ENCODE assay signal across 16 cellular contexts in genomic region chr3:14796403-14797077, GRCh38. TPM values are rescaled to one million over a fixed set of nuclear protein-coding genes. Genes with fewer than 3 reads are reported as not detected.
"Had no signal": no experiment of that assay in that cellular context is flagged by ENCODE, and none has a peak within 500 bp of the region (broad histone marks: within the 10 kb centered on the region; RNA-seq: fewer than 3 reads in every experiment).

No MANE protein-coding gene starts in this region.

- H3K9me3 Mint-ChIP-seq: activated naive CD4-positive, alpha-beta T cell treated with anti-CD3 and anti-CD28 coated beads, Interleukin-2, amount 50 U/mL, for 72 hours had no signal

- DNase-seq: activated effector memory CD4-positive, alpha-beta T cell treated with anti-CD3 and anti-CD28 coated beads, Interleukin-2, amount 50 U/mL, for 16 hours; activated T-cell treated with anti-CD3 and anti-CD28 coated beads, Interleukin-2, amount 50 U/mL, for 1 hour; amniotic stem cell; hippocampal formation; lower lobe of right lung; naive thymus-derived CD4-positive, alpha-beta T cell; retina; T-helper 17 cell; thyroid gland had no signal

- H3K27ac Mint-ChIP-seq: activated naive CD4-positive, alpha-beta T cell treated with anti-CD3 and anti-CD28 coated beads, Interleukin-2, amount 50 U/mL, for 72 hours; naive thymus-derived CD4-positive, alpha-beta T cell; T-helper 17 cell had no signal

- H3K9me3 ChIP-seq: body of pancreas, lower lobe of right lung, ovary, thyroid gland had no signal

- H3K27ac ChIP-seq: body of pancreas, dorsolateral prefrontal cortex, lower lobe of right lung, ovary, skin epidermis, thyroid gland had no signal

- H3K27me3 ChIP-seq: body of pancreas, ovary, thyroid gland had no signal

- H3K36me3 ChIP-seq: lower lobe of right lung, ovary, thyroid gland had no signal

- H3K4me3 Mint-ChIP-seq: naive thymus-derived CD4-positive, alpha-beta T cell; T-helper 17 cell had no signal

- ATAC-seq: activated CD4-positive, CD25-positive, alpha-beta regulatory T cell treated with anti-CD3 and anti-CD28 coated beads, Interleukin-2, amount 50 U/mL, for 24 hours; activated naive CD4-positive, alpha-beta T cell treated with anti-CD3 and anti-CD28 coated beads, Interleukin-2, amount 50 U/mL, for 72 hours; body of pancreas; esophagus mucosa; lower lobe of right lung; naive thymus-derived CD4-positive, alpha-beta T cell; T-helper 17 cell had no signal

- H3K4me1 Mint-ChIP-seq: naive thymus-derived CD4-positive, alpha-beta T cell; T-helper 17 cell had no signal

- H3K36me3 Mint-ChIP-seq: activated naive CD4-positive, alpha-beta T cell treated with anti-CD3 and anti-CD28 coated beads, Interleukin-2, amount 50 U/mL, for 72 hours had no signal

- H3K4me3 ChIP-seq: body of pancreas, dorsolateral prefrontal cortex, lower lobe of right lung, ovary, skin epidermis, thyroid gland had no signal

RNA-seq across cellular contexts. Expression of gene FGD5, which starts 22.2 kb away (rescaled TPM):
- total RNA-seq: activated naive CD4-positive, alpha-beta T cell treated with anti-CD3 and anti-CD28 coated beads, Interleukin-2, amount 50 U/mL, for 72 hours; T-helper 17 cell had no signal
- polyA plus RNA-seq: naive thymus-derived CD4-positive, alpha-beta T cell had no signal
